Comparison of ENCODE assay signal across 8 cellular contexts in genomic region chr6:145015739-145016558, GRCh38.
DNase-seq lines count a peak whose midpoint lies in the region; ATAC-seq and TF ChIP-seq lines count a peak whose summit lies in the region.

No MANE protein-coding gene starts in this region.

- peaks cover 42% of the 10 kb centered on the region for H3K4me1 Mint-ChIP-seq in osteocyte (ENCODE audit: unreplicated experiment)

- DNase-seq in H4 (ENCODE audit: low spot score) (peak; percentile 48), LHCN-M2 (ENCODE audit: low read depth) (peak; percentile 94), astrocyte of the spinal cord (ENCODE audit: low read depth, low spot score) (peak; percentile 94), osteocyte (ENCODE audit: extremely low spot score, unreplicated experiment) (no peak), germinal center (ENCODE audit: low spot score) (no peak), hippocampal formation (lab: John Stamatoyannopoulos, UW) (no peak), NCI-H2171 (lab: John Stamatoyannopoulos, UW) (no peak)

- peak overlapping the region; percentile 10 for H3K4me3 Mint-ChIP-seq in osteocyte (ENCODE audit: unreplicated experiment)

- no peaks in the 10 kb centered on the region for H3K27me3 Mint-ChIP-seq in osteocyte (ENCODE audit: unreplicated experiment)

- H3K27ac Mint-ChIP-seq in osteocyte (ENCODE audit: unreplicated experiment): peak overlapping the region; percentile 95

- no peaks in the 10 kb centered on the region for H3K36me3 Mint-ChIP-seq in osteocyte (ENCODE audit: unreplicated experiment)

- H3K9me3 Mint-ChIP-seq in osteocyte (ENCODE audit: unreplicated experiment): no peaks in the 10 kb centered on the region

- in situ Hi-C loops in astrocyte of the spinal cord (cut with HindIII; ENCODE audit: low sequenced_read_pairs): no loop called here

- peak; percentile 97 for ATAC-seq in GM18517 (IDR thresholded peaks at IDR 0.05; ENCODE audit: unreplicated experiment)

- no peak for TF ChIP-seq CTCF in astrocyte of the spinal cord (IDR thresholded peaks at IDR 0.05; ENCODE audit: low read depth, low read length)
- TF ChIP-seq CTCF in osteocyte (IDR thresholded peaks at IDR 0.05): no peak

- no peak overlapping the region for H3K4me3 ChIP-seq in astrocyte of the spinal cord (ENCODE audit: low read depth, low read length)

Comparison
In these comparisons a context has a peak if more than half of its experiments do, and no peak if none do; other contexts are left out.
1. DNase-seq: peak in H4 (single experiment), LHCN-M2 (single experiment) and astrocyte of the spinal cord (single experiment); none in osteocyte (single experiment), germinal center (single experiment), hippocampal formation (0 of 2) and NCI-H2171 (single experiment).